In genomic region chr21:16579538-16579937, GRCh38 we compare ENCODE assay signal across 10 cellular contexts.
DNase-seq lines count a peak whose midpoint lies in the region; FAIRE-seq and TF ChIP-seq lines count a peak whose summit lies in the region.
"Had no signal": no experiment of that assay in that cellular context is flagged by ENCODE, and none has a peak within 500 bp of the region (broad histone marks: within the 10 kb centered on the region; RNA-seq: fewer than 3 reads in every experiment).

No MANE protein-coding gene starts in this region.

- H3K4me2 ChIP-seq in keratinocyte (ENCODE audit: control insufficient read depth, extremely low read depth, insufficient read depth, low read depth, low read length) = no peak overlapping the region

- H3K4me1 ChIP-seq in keratinocyte (ENCODE audit: control insufficient read depth, extremely low read depth, insufficient read depth, low read length) = no peaks in the 10 kb centered on the region

- no peak for TF ChIP-seq CTCF in keratinocyte (optimal IDR thresholded peaks at IDR 0.05 in 1 of 3, IDR thresholded peaks at IDR 0.05 in 1 of 3, conservative IDR thresholded peaks at IDR 0.05 in 1 of 3; ENCODE audit: extremely low read depth in 1 of 3, insufficient read depth in 2 of 3, low read length in 3 of 3)
- TF ChIP-seq CTCF in D721Med (IDR thresholded peaks at IDR 0.05; ENCODE audit: insufficient read depth, missing control alignments) = no peak

- no peak overlapping the region for H2AFZ ChIP-seq in keratinocyte (ENCODE audit: control insufficient read depth, low read length)

- dilution Hi-C loops in keratinocyte (cut with MboI; ENCODE audit: extremely low pct_ligation_motif_present, low sequenced_read_pairs) = no loop called here

- no peaks in the 10 kb centered on the region for H3K9me1 ChIP-seq in keratinocyte (ENCODE audit: control insufficient read depth, extremely low read depth, insufficient read depth, low read length)

- no peaks in the 10 kb centered on the region for H3K27me3 ChIP-seq in keratinocyte (ENCODE audit: control insufficient read depth, extremely low read depth, insufficient read depth, low read length)

- FAIRE-seq in keratinocyte (lab: Jason Lieb, UNC) (peak; percentile 5), D721Med (lab: Jason Lieb, UNC) (no peak)

- no peaks in the 10 kb centered on the region for H4K20me1 ChIP-seq in keratinocyte (ENCODE audit: control insufficient read depth, extremely low read depth, insufficient read depth, low read length)

- no peaks in the 10 kb centered on the region for H3K9me3 ChIP-seq in keratinocyte (ENCODE audit: control insufficient read depth, low read depth, low read length)

- H3K4me3 ChIP-seq in keratinocyte (ENCODE audit: control insufficient read depth in 2 of 3, extremely low read depth in 1 of 3, insufficient read depth in 2 of 3, low read depth in 1 of 3, low read length in 3 of 3) (no peak overlapping the region), skin epidermis (no peak overlapping the region)

- no peak overlapping the region for H3K9ac ChIP-seq in keratinocyte (ENCODE audit: control insufficient read depth, extremely low read depth, insufficient read depth, low read length)

- no peaks in the 10 kb centered on the region for H3K79me2 ChIP-seq in keratinocyte (ENCODE audit: control insufficient read depth, insufficient read depth, low read length)

- DNase-seq in NCI-H1105 treated with DMSO at 0.1 percent for 48 hours (lab: John Stamatoyannopoulos, UW) (peak; percentile 43), keratinocyte (ENCODE audit: low read depth, low spot score) (no peak), NCI-H187 treated with DMSO at 0.1 percent for 48 hours (lab: John Stamatoyannopoulos, UW) (no peak), NCI-H146 (lab: John Stamatoyannopoulos, UW) (no peak), D721Med (ENCODE audit: insufficient read length, low spot score) (no peak)
- DNase-seq in activated T-cell treated with anti-CD3 and anti-CD28 coated beads, Interleukin-2, amount 50 U/mL, for 48 hours = no peak
- DNase-seq: activated CD8-positive, alpha-beta memory T cell treated with anti-CD3 and anti-CD28 coated beads, Interleukin-2, amount 50 U/mL, for 4 hours; NCI-H1694 had no signal

- no peaks in the 10 kb centered on the region for H3K36me3 ChIP-seq in keratinocyte (ENCODE audit: control insufficient read depth in 2 of 2, extremely low read depth in 1 of 2, insufficient read depth in 2 of 2, low read length in 2 of 2)

- H3K27ac ChIP-seq in cingulate gyrus (ENCODE audit: low read depth, low read length) (peak overlapping the region; percentile 78), keratinocyte (ENCODE audit: control insufficient read depth, insufficient read depth, low read length) (no peak overlapping the region), skin epidermis (peak overlapping the region in 11 of 21 experiments; percentile 0 to 76 (median 41))
